In the genomic region with DNA sequence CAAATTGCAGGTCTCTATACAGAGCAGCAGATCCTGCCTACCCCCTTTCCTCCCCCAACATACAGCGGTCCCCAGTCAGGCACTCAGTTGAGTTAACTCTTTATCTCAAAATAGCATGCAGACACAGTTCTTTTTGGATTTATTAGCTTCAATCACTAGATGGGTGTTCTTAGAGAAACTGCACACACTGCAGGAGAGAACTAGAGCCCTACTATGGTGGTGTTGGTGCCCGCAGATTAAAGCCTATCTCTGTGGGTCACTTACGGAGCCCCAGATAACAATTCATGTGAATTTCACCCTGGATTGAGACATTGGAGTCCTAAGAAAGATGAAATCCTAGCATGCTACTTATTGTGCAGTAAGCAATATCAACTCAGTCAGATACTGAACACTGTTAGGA, we compare ENCODE assay signal across 38 cellular contexts. TPM values are rescaled to one million over a fixed set of nuclear protein-coding genes. Genes with fewer than 3 reads are reported as not detected.
"Had no signal": no experiment of that assay in that cellular context is flagged by ENCODE, and none has a peak within 500 bp of the region (broad histone marks: within the 10 kb centered on the region; RNA-seq: fewer than 3 reads in every experiment).

No MANE protein-coding gene starts in this region.

- H3K4me3 Mint-ChIP-seq: activated CD4-positive, alpha-beta memory T cell treated with anti-CD3 and anti-CD28 coated beads, Interleukin-2, amount 10 ng/mL, durations not matched to agents 7 days and 5 days; activated CD4-positive, alpha-beta T cell treated with anti-CD3 and anti-CD28 coated beads for 36 hours; activated CD4-positive, alpha-beta T cell treated with anti-CD3 and anti-CD28 coated beads, Interleukin-2, amount 10 ng/mL, durations not matched to agents 7 days and 5 days; activated CD8-positive, alpha-beta memory T cell treated with anti-CD3 and anti-CD28 coated beads, Interleukin-2, amount 10 ng/mL, durations not matched to agents 7 days and 5 days; activated CD8-positive, alpha-beta T cell treated with anti-CD3 and anti-CD28 coated beads, Interleukin-2, amount 10 ng/mL, durations not matched to agents 7 days and 5 days; activated naive CD4-positive, alpha-beta T cell treated with anti-CD3 and anti-CD28 coated beads, Interleukin-2, amount 10 ng/mL, durations not matched to agents 7 days and 5 days; activated naive CD4-positive, alpha-beta T cell treated with anti-CD3 and anti-CD28 coated beads, Interleukin-2, amount 50 U/mL, for 24 hours; activated naive CD8-positive, alpha-beta T cell; activated naive CD8-positive, alpha-beta T cell treated with anti-CD3 and anti-CD28 coated beads, Interleukin-2, amount 10 ng/mL, durations not matched to agents 7 days and 5 days; activated naive CD8-positive, alpha-beta T cell treated with anti-CD3 and anti-CD28 coated beads, Interleukin-2, amount 50 U/mL, for 24 hours; activated T-cell treated with anti-CD3 and anti-CD28 coated beads, Interleukin-2, amount 50 U/mL, for 24 hours; T-helper 1 cell treated with Interleukin-12 subunit alpha and Interleukin-12 subunit beta and Interleukin-4 antibody, amounts not matched to agents 30 μg/mL and 1 μg/mL, for 36 hours; T-helper 2 cell treated with Interferon-gamma antibody and Interleukin-4, amounts not matched to agents 5 μg/mL and 100 μg/mL, for 36 hours; WTC11 had no signal

- ATAC-seq: activated CD4-positive, alpha-beta T cell treated with anti-CD3 and anti-CD28 coated beads for 36 hours; activated CD4-positive, CD25-positive, alpha-beta regulatory T cell treated with anti-CD3 and anti-CD28 coated beads, Interleukin-2, amount 50 U/mL, for 24 hours; activated CD8-positive, alpha-beta memory T cell treated with anti-CD3 and anti-CD28 coated beads, Interleukin-2, amount 10 ng/mL, durations not matched to agents 7 days and 5 days; activated CD8-positive, alpha-beta T cell treated with anti-CD3 and anti-CD28 coated beads, Interleukin-2, amount 10 ng/mL, durations not matched to agents 7 days and 5 days; activated naive CD8-positive, alpha-beta T cell treated with anti-CD3 and anti-CD28 coated beads, Interleukin-2, amount 50 U/mL, for 24 hours; WTC11 had no signal

- H3K9me3 ChIP-seq: ascending aorta, breast epithelium had no signal

- H3K27ac Mint-ChIP-seq: activated CD4-positive, alpha-beta memory T cell treated with anti-CD3 and anti-CD28 coated beads, Interleukin-2, amount 10 ng/mL, durations not matched to agents 7 days and 5 days; activated CD4-positive, alpha-beta T cell treated with anti-CD3 and anti-CD28 coated beads for 36 hours; activated CD4-positive, alpha-beta T cell treated with anti-CD3 and anti-CD28 coated beads, Interleukin-2, amount 10 ng/mL, durations not matched to agents 7 days and 5 days; activated CD8-positive, alpha-beta memory T cell treated with anti-CD3 and anti-CD28 coated beads, Interleukin-2, amount 10 ng/mL, durations not matched to agents 7 days and 5 days; activated CD8-positive, alpha-beta T cell treated with anti-CD3 and anti-CD28 coated beads, Interleukin-2, amount 10 ng/mL, durations not matched to agents 7 days and 5 days; activated naive CD4-positive, alpha-beta T cell treated with anti-CD3 and anti-CD28 coated beads, Interleukin-2, amount 10 ng/mL, durations not matched to agents 7 days and 5 days; activated naive CD4-positive, alpha-beta T cell treated with anti-CD3 and anti-CD28 coated beads, Interleukin-2, amount 50 U/mL, for 24 hours; activated naive CD8-positive, alpha-beta T cell; activated naive CD8-positive, alpha-beta T cell treated with anti-CD3 and anti-CD28 coated beads, Interleukin-2, amount 10 ng/mL, durations not matched to agents 7 days and 5 days; activated naive CD8-positive, alpha-beta T cell treated with anti-CD3 and anti-CD28 coated beads, Interleukin-2, amount 50 U/mL, for 24 hours; activated T-cell treated with anti-CD3 and anti-CD28 coated beads, Interleukin-2, amount 50 U/mL, for 24 hours; activated T-helper 2 cell treated with anti-CD3 and anti-CD28 coated beads, Interferon-gamma antibody, Interleukin-2, Interleukin-4, amounts not matched to agents 10 μg/mL and 5 μg/mL and 100 μg/mL, durations not matched to agents 14 hours and 24 hours and 36 hours; T-helper 1 cell treated with Interleukin-12 subunit alpha and Interleukin-12 subunit beta and Interleukin-4 antibody, amounts not matched to agents 30 μg/mL and 1 μg/mL, for 36 hours; T-helper 2 cell treated with Interferon-gamma antibody and Interleukin-4, amounts not matched to agents 5 μg/mL and 100 μg/mL, for 36 hours had no signal

- H3K27me3 Mint-ChIP-seq: activated CD4-positive, alpha-beta T cell treated with anti-CD3 and anti-CD28 coated beads, Interleukin-2, amount 10 ng/mL, durations not matched to agents 7 days and 5 days; activated naive CD4-positive, alpha-beta T cell treated with anti-CD3 and anti-CD28 coated beads, Interleukin-2, amount 10 ng/mL, durations not matched to agents 7 days and 5 days; activated naive CD4-positive, alpha-beta T cell treated with anti-CD3 and anti-CD28 coated beads, Interleukin-2, amount 50 U/mL, for 24 hours; activated naive CD8-positive, alpha-beta T cell treated with anti-CD3 and anti-CD28 coated beads, Interleukin-2, amount 10 ng/mL, durations not matched to agents 7 days and 5 days had no signal

- H3K4me3 ChIP-seq: ascending aorta, breast epithelium had no signal

- H3K4me1 ChIP-seq: ascending aorta, breast epithelium had no signal

- H3K9me3 Mint-ChIP-seq: activated CD4-positive, alpha-beta memory T cell treated with anti-CD3 and anti-CD28 coated beads, Interleukin-2, amount 10 ng/mL, durations not matched to agents 7 days and 5 days; activated CD4-positive, alpha-beta T cell treated with anti-CD3 and anti-CD28 coated beads, Interleukin-2, amount 10 ng/mL, durations not matched to agents 7 days and 5 days; activated naive CD4-positive, alpha-beta T cell treated with anti-CD3 and anti-CD28 coated beads, Interleukin-2, amount 10 ng/mL, durations not matched to agents 7 days and 5 days; activated naive CD4-positive, alpha-beta T cell treated with anti-CD3 and anti-CD28 coated beads, Interleukin-2, amount 50 U/mL, for 24 hours; activated naive CD8-positive, alpha-beta T cell treated with anti-CD3 and anti-CD28 coated beads, Interleukin-2, amount 10 ng/mL, durations not matched to agents 7 days and 5 days; activated naive CD8-positive, alpha-beta T cell treated with anti-CD3 and anti-CD28 coated beads, Interleukin-2, amount 50 U/mL, for 24 hours; activated T-cell treated with anti-CD3 and anti-CD28 coated beads, Interleukin-2, amount 50 U/mL, for 24 hours; activated T-helper 2 cell treated with anti-CD3 and anti-CD28 coated beads, Interferon-gamma antibody, Interleukin-2, Interleukin-4, amounts not matched to agents 10 μg/mL and 5 μg/mL and 100 μg/mL, durations not matched to agents 14 hours and 24 hours and 36 hours; T-helper 1 cell treated with Interleukin-12 subunit alpha and Interleukin-12 subunit beta and Interleukin-4 antibody, amounts not matched to agents 30 μg/mL and 1 μg/mL, for 36 hours; T-helper 2 cell treated with Interferon-gamma antibody and Interleukin-4, amounts not matched to agents 5 μg/mL and 100 μg/mL, for 36 hours; WTC11 had no signal

- H3K27ac ChIP-seq: ascending aorta, brain microvascular endothelial cell, breast epithelium, WERI-Rb-1 had no signal

- DNase-seq: activated CD4-positive, alpha-beta memory T cell treated with anti-CD3 and anti-CD28 coated beads, Interleukin-2, amount 10 ng/mL, durations not matched to agents 7 days and 5 days; activated CD4-positive, alpha-beta T cell treated with anti-CD3 and anti-CD28 coated beads for 1 hour; activated CD4-positive, alpha-beta T cell treated with anti-CD3 and anti-CD28 coated beads for 36 hours; activated CD4-positive, alpha-beta T cell treated with anti-CD3 and anti-CD28 coated beads for 48 hours; activated CD4-positive, alpha-beta T cell treated with anti-CD3 and anti-CD28 coated beads, Interleukin-2, amount 10 ng/mL, durations not matched to agents 7 days and 5 days; activated CD4-positive, alpha-beta T cell treated with anti-CD3 and anti-CD28 coated beads, Interleukin-2, amount 50 U/mL, for 48 hours; activated CD4-positive, CD25-positive, alpha-beta regulatory T cell; activated CD8-positive, alpha-beta memory T cell treated with anti-CD3 and anti-CD28 coated beads for 24 hours; activated CD8-positive, alpha-beta memory T cell treated with anti-CD3 and anti-CD28 coated beads, Interleukin-2, amount 10 ng/mL, durations not matched to agents 7 days and 5 days; activated CD8-positive, alpha-beta memory T cell treated with anti-CD3 and anti-CD28 coated beads, Interleukin-2, amount 50 U/mL, for 48 hours; activated CD8-positive, alpha-beta T cell treated with anti-CD3 and anti-CD28 coated beads, Interleukin-2, amount 10 ng/mL, durations not matched to agents 7 days and 5 days; activated effector memory CD4-positive, alpha-beta T cell treated with Interleukin-2 at 50 U/mL for 16 hours; activated gamma-delta T cell; activated naive CD4-positive, alpha-beta T cell treated with anti-CD3 and anti-CD28 coated beads, Interleukin-2, amount 10 ng/mL, durations not matched to agents 7 days and 5 days; activated naive CD4-positive, alpha-beta T cell treated with Interleukin-2 at 50 U/mL for 16 hours; activated naive CD8-positive, alpha-beta T cell treated with anti-CD3 and anti-CD28 coated beads, Interleukin-2, amount 10 ng/mL, durations not matched to agents 7 days and 5 days; activated naive CD8-positive, alpha-beta T cell treated with anti-CD3 and anti-CD28 coated beads, Interleukin-2, amount 50 U/mL, for 24 hours; activated T-cell treated with anti-CD3 and anti-CD28 coated beads, Interleukin-2, amount 50 U/mL, for 24 hours; activated T-cell treated with anti-CD3 and anti-CD28 coated beads, Interleukin-2, amount 50 U/mL, for 48 hours; amygdala; anterior cingulate cortex; brain microvascular endothelial cell; central memory CD4-positive, alpha-beta T cell; T-helper 1 cell; T-helper 2 cell; T-helper 9 cell had no signal

- H3K4me1 Mint-ChIP-seq: activated CD4-positive, alpha-beta memory T cell treated with anti-CD3 and anti-CD28 coated beads, Interleukin-2, amount 10 ng/mL, durations not matched to agents 7 days and 5 days; activated CD4-positive, alpha-beta T cell treated with anti-CD3 and anti-CD28 coated beads for 36 hours; activated CD4-positive, alpha-beta T cell treated with anti-CD3 and anti-CD28 coated beads, Interleukin-2, amount 10 ng/mL, durations not matched to agents 7 days and 5 days; activated CD8-positive, alpha-beta memory T cell treated with anti-CD3 and anti-CD28 coated beads, Interleukin-2, amount 10 ng/mL, durations not matched to agents 7 days and 5 days; activated naive CD4-positive, alpha-beta T cell treated with anti-CD3 and anti-CD28 coated beads, Interleukin-2, amount 10 ng/mL, durations not matched to agents 7 days and 5 days; activated naive CD4-positive, alpha-beta T cell treated with anti-CD3 and anti-CD28 coated beads, Interleukin-2, amount 50 U/mL, for 24 hours; activated naive CD8-positive, alpha-beta T cell treated with anti-CD3 and anti-CD28 coated beads, Interleukin-2, amount 50 U/mL, for 24 hours had no signal

- H3K36me3 ChIP-seq: ascending aorta, brain microvascular endothelial cell, breast epithelium had no signal

- H3K27me3 ChIP-seq: ascending aorta, brain microvascular endothelial cell had no signal

- H3K36me3 Mint-ChIP-seq: activated CD8-positive, alpha-beta memory T cell treated with anti-CD3 and anti-CD28 coated beads, Interleukin-2, amount 10 ng/mL, durations not matched to agents 7 days and 5 days; activated naive CD4-positive, alpha-beta T cell treated with anti-CD3 and anti-CD28 coated beads, Interleukin-2, amount 10 ng/mL, durations not matched to agents 7 days and 5 days; activated naive CD4-positive, alpha-beta T cell treated with anti-CD3 and anti-CD28 coated beads, Interleukin-2, amount 50 U/mL, for 24 hours had no signal

RNA-seq across cellular contexts. Expression of a gene that starts 34.3 kb away (rescaled TPM):
- total RNA-seq: activated CD4-positive, alpha-beta memory T cell treated with anti-CD3 and anti-CD28 coated beads, Interleukin-2, amount 10 ng/mL, durations not matched to agents 7 days and 5 days; activated CD4-positive, alpha-beta T cell treated with anti-CD3 and anti-CD28 coated beads for 36 hours; activated CD4-positive, alpha-beta T cell treated with anti-CD3 and anti-CD28 coated beads, Interleukin-2, amount 10 ng/mL, durations not matched to agents 7 days and 5 days; activated CD8-positive, alpha-beta memory T cell treated with anti-CD3 and anti-CD28 coated beads, Interleukin-2, amount 10 ng/mL, durations not matched to agents 7 days and 5 days; activated CD8-positive, alpha-beta T cell treated with anti-CD3 and anti-CD28 coated beads, Interleukin-2, amount 10 ng/mL, durations not matched to agents 7 days and 5 days; activated naive CD8-positive, alpha-beta T cell treated with anti-CD3 and anti-CD28 coated beads, Interleukin-2, amount 10 ng/mL, durations not matched to agents 7 days and 5 days; activated T-helper 2 cell treated with anti-CD3 and anti-CD28 coated beads, Interferon-gamma antibody, Interleukin-2, Interleukin-4, amounts not matched to agents 10 μg/mL and 5 μg/mL and 100 μg/mL, durations not matched to agents 14 hours and 24 hours and 36 hours; ascending aorta; breast epithelium; cardiac septum; cerebellum; WTC11 had no signal
